Comparison of ENCODE assay signal across 8 cellular contexts in genomic region chr19:1491114-1491848, GRCh38. TPM values are rescaled to one million over a fixed set of nuclear protein-coding genes. Genes with fewer than 3 reads are reported as not detected.
A peak's percentile ranks its signal among the peaks of the same experiment; 100 is the strongest.
DNase-seq lines count a peak whose midpoint lies in the region; ATAC-seq and TF ChIP-seq lines count a peak whose summit lies in the region.

REEP6 (plus strand) TSS chr19:1491181; CDS start chr19:1491270, 89 bp downstream.

- peak within 1 kb of the TSS; percentile 96 for H2AFZ ChIP-seq in neuronal stem cell (ENCODE audit: low read length)

- H3K4me1 ChIP-seq in CD4-positive, alpha-beta memory T cell (ENCODE audit: insufficient read depth, low read length), result peaks cover 15% of the 10 kb centered on the region
- H3K4me1 ChIP-seq in endocrine pancreas (ENCODE audit: control insufficient read depth, insufficient read depth, low read length), result no peaks in the 10 kb centered on the region
- H3K4me1 ChIP-seq in neuronal stem cell (ENCODE audit: control insufficient read depth in 2 of 2, insufficient read depth in 1 of 2, low read depth in 1 of 2, low read length in 2 of 2), result peaks cover 15 to 23% of the 10 kb centered on the region in 2 donors

- H2BK120ac ChIP-seq in neuronal stem cell (ENCODE audit: low read depth, low read length), result peak within 1 kb of the TSS; percentile 67

- TF ChIP-seq CTCF in NB4 (IDR thresholded peaks at IDR 0.05; ENCODE audit: low read depth, low read length), result no peak

- H3K23ac ChIP-seq in neuronal stem cell (ENCODE audit: low read depth, low read length, poor library complexity), result peak within 1 kb of the TSS; percentile 100

- H3K36me3 Mint-ChIP-seq in CD4-positive, alpha-beta memory T cell, result peaks cover 0 to 3% of the 10 kb centered on the region in 2 donors

- H2AK5ac ChIP-seq in neuronal stem cell (ENCODE audit: low read depth, low read length), result peak within 1 kb of the TSS; percentile 94

- peak within 1 kb of the TSS; percentile 99 for H3K18ac ChIP-seq in neuronal stem cell (ENCODE audit: low read length)

- TF ChIP-seq POLR2A in NB4 (IDR thresholded peaks at IDR 0.05; ENCODE audit: extremely low read depth, insufficient read length), result peak; percentile 43

- H3K4me3 ChIP-seq in CD4-positive, alpha-beta memory T cell (ENCODE audit: low read length in 2 of 2), result peak within 1 kb of the TSS; percentile 34 to 58
- H3K4me3 ChIP-seq in NB4 (ENCODE audit: low read depth, low read length) (peak within 1 kb of the TSS; percentile 46), endocrine pancreas (ENCODE audit: control insufficient read depth, insufficient read depth, low read length) (no peak within 1 kb of the TSS), neuronal stem cell (ENCODE audit: low read length in 2 of 2) (peak within 1 kb of the TSS; percentile 73 to 83)

- H3K27ac Mint-ChIP-seq in CD4-positive, alpha-beta memory T cell, result peak within 1 kb of the TSS; percentile 88 to 96 (median 93)

- H3K36me3 ChIP-seq in CD4-positive, alpha-beta memory T cell (ENCODE audit: insufficient read depth, low read length), result no peaks in the 10 kb centered on the region
- H3K36me3 ChIP-seq in endocrine pancreas (ENCODE audit: control insufficient read depth, insufficient read depth, low read length), result no peaks in the 10 kb centered on the region
- no peaks in the 10 kb centered on the region for H3K36me3 ChIP-seq in neuronal stem cell (replicated peaks in 1 of 2; ENCODE audit: control insufficient read depth in 2 of 2, insufficient read depth in 2 of 2, low read length in 2 of 2)

- no peaks in the 10 kb centered on the region for H3K9me3 ChIP-seq in CD4-positive, alpha-beta memory T cell (ENCODE audit: control insufficient read depth in 1 of 2, low read length in 2 of 2)
- H3K9me3 ChIP-seq in endocrine pancreas (ENCODE audit: control insufficient read depth, low read length), result no peaks in the 10 kb centered on the region
- no peaks in the 10 kb centered on the region for H3K9me3 ChIP-seq in neuronal stem cell (replicated peaks in 1 of 2; ENCODE audit: control insufficient read depth in 2 of 2, insufficient read depth in 1 of 2, low read depth in 1 of 2, low read length in 2 of 2)

- peak within 1 kb of the TSS; percentile 23 for H3K4ac ChIP-seq in neuronal stem cell (ENCODE audit: low read length)

- H3K9ac ChIP-seq in endocrine pancreas (ENCODE audit: control insufficient read depth, insufficient read depth, low read length), result peak within 1 kb of the TSS; percentile 72
- peak within 1 kb of the TSS; percentile 91 for H3K9ac ChIP-seq in neuronal stem cell (ENCODE audit: low read depth, low read length, poor library complexity)

- peaks cover 0 to 1% (median 0%) of the 10 kb centered on the region in 8 donors for H3K9me3 Mint-ChIP-seq in CD4-positive, alpha-beta memory T cell

- peaks cover 2% of the 10 kb centered on the region for H3K79me1 ChIP-seq in neuronal stem cell (ENCODE audit: low read depth, low read length)

- peak within 1 kb of the TSS; percentile 98 for H3K14ac ChIP-seq in neuronal stem cell (ENCODE audit: low read length)

- no peak for DNase-seq in CD4-positive, alpha-beta memory T cell
- DNase-seq in NB4 (ENCODE audit: low read depth) (no peak), neuronal stem cell (ENCODE audit: low spot score) (no peak), NCI-H187 treated with DMSO at 0.1 percent for 48 hours (lab: John Stamatoyannopoulos, UW) (no peak), nucleus accumbens (lab: John Stamatoyannopoulos, UW) (no peak), NCI-H1694 treated with DMSO at 0.1 percent for 48 hours (lab: John Stamatoyannopoulos, UW) (no peak)

- POLR2A ChIA-PET in CD4-positive, alpha-beta memory T cell (lab: Charles Lee; ENCODE audit: partially characterized antibody), result interaction anchor here (0.6 to 2.5 kb wide), 15 partner anchors 13 to 247 kb away, joined by 3 to 13 read pairs (median 4); partner anchors contain the start of genes C19orf25, CIRBP and TCF3

- H3K27me3 ChIP-seq in CD4-positive, alpha-beta memory T cell (ENCODE audit: insufficient read depth, low read length), result no peaks in the 10 kb centered on the region
- H3K27me3 ChIP-seq in endocrine pancreas (ENCODE audit: control insufficient read depth, insufficient read depth, low read length) (no peaks in the 10 kb centered on the region), neuronal stem cell (ENCODE audit: control insufficient read depth in 3 of 3, insufficient read depth in 3 of 3, low read depth in 1 of 3, low read length in 3 of 3) (peaks cover 3 to 18% (median 14%) of the 10 kb centered on the region in 3 experiments)

- H2BK15ac ChIP-seq in neuronal stem cell (ENCODE audit: low read length), result peak within 1 kb of the TSS; percentile 100

- intact Hi-C loops in CD4-positive, alpha-beta memory T cell (cut with micrococcal nuclease), result loop anchor here (2.0 kb wide), 1 partner anchor 162 kb away; the partner anchor contains the start of gene TCF3

- peak within 1 kb of the TSS; percentile 84 for H2BK12ac ChIP-seq in neuronal stem cell (ENCODE audit: low read length)

- H3K4me1 Mint-ChIP-seq in CD4-positive, alpha-beta memory T cell, result peaks cover 3 to 18% (median 10%) of the 10 kb centered on the region in 4 donors

- H3K4me3 Mint-ChIP-seq in CD4-positive, alpha-beta memory T cell, result peak within 1 kb of the TSS; percentile 86 to 95 (median 90)

- peaks cover 0 to 3% of the 10 kb centered on the region in 2 donors for H3K27me3 Mint-ChIP-seq in CD4-positive, alpha-beta memory T cell

- ATAC-seq in HG03342 (IDR thresholded peaks at IDR 0.05; ENCODE audit: unreplicated experiment), result no peak

- peak within 1 kb of the TSS; percentile 51 for H3K27ac ChIP-seq in CD4-positive, alpha-beta memory T cell (ENCODE audit: low read depth, low read length)
- H3K27ac ChIP-seq in neuronal stem cell (replicated peaks; ENCODE audit: low read length), result peak within 1 kb of the TSS; percentile 76

- H4K91ac ChIP-seq in neuronal stem cell (ENCODE audit: low read depth, low read length, poor library complexity), result peak within 1 kb of the TSS; percentile 43

- no CpG with 5 or more reads among the region's 73 CpGs for WGBS in neuronal stem cell (ENCODE audit: extremely low coverage in 2 of 2, insufficient read length in 2 of 2, insufficient replicate concordance in 1 of 2), 2 donors

- CTCF ChIA-PET in CD4-positive, alpha-beta memory T cell (lab: Charles Lee; ENCODE audit: partially characterized antibody), result interaction anchor here (1.0 to 1.3 kb wide), 5 partner anchors 10 to 18 kb away, joined by 3 to 4 read pairs (median 4); no protein-coding TSS in a partner anchor

- peak within 1 kb of the TSS; percentile 82 for H2BK5ac ChIP-seq in neuronal stem cell (ENCODE audit: low read length)

- no peak within 1 kb of the TSS for H4K8ac ChIP-seq in neuronal stem cell (ENCODE audit: low read depth, low read length)

- peak within 1 kb of the TSS; percentile 100 for H3K4me2 ChIP-seq in neuronal stem cell (ENCODE audit: insufficient read depth, low read length, poor library complexity, severe bottlenecking)

RNA-seq across cellular contexts. Expression of gene REEP6, which starts in this region (rescaled TPM):
- total RNA-seq in CD4-positive, alpha-beta memory T cell, result 1 to 10 TPM; 2.9 to 3.3 TPM
- polyA plus RNA-seq in CD4-positive, alpha-beta memory T cell, result 1 to 10 TPM in 1 of 2 donors, under 1 TPM in 1; 1.00 to 2.8 TPM
- polyA plus RNA-seq in neuronal stem cell (2013, experiment 1 of 2), result 18.0 TPM
- polyA plus RNA-seq in neuronal stem cell (2013, experiment 2 of 2), result 17.5 TPM
